In the genomic region with DNA sequence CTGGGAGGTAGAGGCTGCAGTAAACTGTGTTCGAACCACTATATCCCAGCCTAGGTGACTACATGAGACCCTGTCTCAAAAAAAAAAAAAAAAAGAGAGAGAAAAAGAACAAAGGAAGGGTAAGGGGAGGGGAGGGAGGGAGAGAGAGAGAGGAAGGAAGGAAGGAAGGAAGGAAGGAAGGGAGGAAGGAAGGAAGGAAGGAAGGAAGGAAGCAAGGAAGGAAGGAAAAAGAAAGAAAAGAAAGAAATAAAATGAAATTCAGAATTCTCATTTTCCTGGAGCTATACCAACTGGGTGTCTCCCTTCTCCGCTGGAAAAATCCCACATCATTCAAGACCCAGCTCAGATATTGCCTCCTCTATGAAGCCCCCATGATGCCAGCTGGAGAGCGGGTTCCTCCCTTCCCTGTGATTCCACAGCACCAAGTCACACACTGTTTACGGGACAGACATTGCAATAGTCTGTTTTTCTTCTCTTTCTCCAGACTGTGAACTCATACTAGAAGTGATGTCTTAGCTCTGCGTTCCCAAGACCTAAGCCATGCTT, we compare ENCODE assay signal across 19 cellular contexts.
"Had no signal": no experiment of that assay in that cellular context is flagged by ENCODE, and none has a peak within 500 bp of the region (broad histone marks: within the 10 kb centered on the region; RNA-seq: fewer than 3 reads in every experiment).

No MANE protein-coding gene starts in this region.

- ATAC-seq: left cardiac atrium; lower lobe of right lung; stimulated activated naive B cell treated with anti-CD40 and anti-IgM and Interleukin-4, amounts not matched to agents 10 μg/mL and 1 μg/mL and 100 μg/mL, for 72 hours; stimulated activated naive CD8-positive, alpha-beta T cell treated with anti-CD3 and anti-CD28 coated beads, Interleukin-15, amount 100 ng/mL, for 72 hours had no signal

- H3K27ac Mint-ChIP-seq: immature natural killer cell; memory B cell; mesothelial cell of epicardium; nephron progenitor cell; stimulated activated naive B cell treated with anti-CD40 and anti-IgM and Interleukin-4, amounts not matched to agents 10 μg/mL and 1 μg/mL and 100 μg/mL, for 72 hours; stimulated activated naive CD8-positive, alpha-beta T cell treated with anti-CD3 and anti-CD28 coated beads, Interleukin-15, amount 100 ng/mL, for 72 hours had no signal

- DNase-seq: cerebellar nuclear complex; effector CD4-positive, alpha-beta T cell; immature natural killer cell; left cardiac atrium; left ventricle myocardium inferior; lower lobe of right lung; nephron progenitor cell; sigmoid colon; stimulated activated CD4-positive, alpha-beta T cell treated with anti-CD3 and anti-CD28 coated beads, Interleukin-2, amount 100 ng/mL, for 24 hours; stimulated activated CD4-positive, alpha-beta T cell treated with anti-CD3 and anti-CD28 coated beads, Interleukin-4, amount 100 ng/mL, for 4 hours; stimulated activated naive B cell treated with anti-CD40 and anti-IgM and Interleukin-4, amounts not matched to agents 10 μg/mL and 1 μg/mL and 100 μg/mL, for 72 hours; stimulated activated naive CD8-positive, alpha-beta T cell treated with anti-CD3 and anti-CD28 coated beads, Interleukin-15, amount 100 ng/mL, for 72 hours; testis had no signal

- H3K36me3 Mint-ChIP-seq: immature natural killer cell, memory B cell, mesothelial cell of epicardium had no signal

- H3K4me3 ChIP-seq: coronary artery, left ventricle myocardium inferior, lower lobe of right lung, sigmoid colon, skin epidermis, testis, tibial nerve had no signal

- H3K9me3 ChIP-seq: left ventricle myocardium inferior, lower lobe of right lung, neutrophil, sigmoid colon, testis, tibial nerve had no signal

- H3K27ac ChIP-seq: coronary artery, left ventricle myocardium inferior, lower lobe of right lung, neutrophil, sigmoid colon, skin epidermis, testis, tibial nerve had no signal

- H3K4me3 Mint-ChIP-seq: memory B cell; mesothelial cell of epicardium; nephron progenitor cell; stimulated activated naive B cell treated with anti-CD40 and anti-IgM and Interleukin-4, amounts not matched to agents 10 μg/mL and 1 μg/mL and 100 μg/mL, for 72 hours; stimulated activated naive CD8-positive, alpha-beta T cell treated with anti-CD3 and anti-CD28 coated beads, Interleukin-15, amount 100 ng/mL, for 72 hours had no signal

- H3K36me3 ChIP-seq: left ventricle myocardium inferior, tibial nerve had no signal

- H3K27me3 ChIP-seq: testis, tibial nerve had no signal

- H3K9me3 Mint-ChIP-seq: immature natural killer cell; memory B cell; mesothelial cell of epicardium; nephron progenitor cell; stimulated activated naive B cell treated with anti-CD40 and anti-IgM and Interleukin-4, amounts not matched to agents 10 μg/mL and 1 μg/mL and 100 μg/mL, for 72 hours; stimulated activated naive CD8-positive, alpha-beta T cell treated with anti-CD3 and anti-CD28 coated beads, Interleukin-15, amount 100 ng/mL, for 72 hours had no signal
